ENCODE assay signal across 22 cellular contexts in genomic region chr2:206098471-206098870, GRCh38.
"Had no signal": no experiment of that assay in that cellular context is flagged by ENCODE, and none has a peak within 500 bp of the region (broad histone marks: within the 10 kb centered on the region; RNA-seq: fewer than 3 reads in every experiment).

No MANE protein-coding gene starts in this region.

- H3K27ac ChIP-seq: SJSA1, SK-N-MC had no signal

- DNase-seq: IMR-90, Karpas-422, KG1, MG63, NCI-H1092 treated with DMSO at 0.1 percent for 48 hours, NCI-H1436, NCI-H187, NCI-H2029, NCI-H2081 treated with DMSO at 0.1 percent for 48 hours, NCI-H2171, NCI-H226, NCI-H446, NCI-H510A, NCI-H524 treated with DMSO at 0.1 percent for 48 hours, NCI-H69, NCI-H774, RPMI8226, SIG-M5, T-helper 1 cell had no signal

- H3K4me1 ChIP-seq: SJSA1 had no signal

- ATAC-seq: HepG2 had no signal

- H3K4me3 ChIP-seq: MG63, SJSA1, SK-N-MC had no signal

- H3K27me3 ChIP-seq: MG63, SJSA1 had no signal

- H3K36me3 ChIP-seq: MG63, SJSA1 had no signal

- H3K9me3 ChIP-seq: MG63, SJSA1 had no signal
